8 cellular contexts compared by ENCODE assay signal in the genomic region with DNA sequence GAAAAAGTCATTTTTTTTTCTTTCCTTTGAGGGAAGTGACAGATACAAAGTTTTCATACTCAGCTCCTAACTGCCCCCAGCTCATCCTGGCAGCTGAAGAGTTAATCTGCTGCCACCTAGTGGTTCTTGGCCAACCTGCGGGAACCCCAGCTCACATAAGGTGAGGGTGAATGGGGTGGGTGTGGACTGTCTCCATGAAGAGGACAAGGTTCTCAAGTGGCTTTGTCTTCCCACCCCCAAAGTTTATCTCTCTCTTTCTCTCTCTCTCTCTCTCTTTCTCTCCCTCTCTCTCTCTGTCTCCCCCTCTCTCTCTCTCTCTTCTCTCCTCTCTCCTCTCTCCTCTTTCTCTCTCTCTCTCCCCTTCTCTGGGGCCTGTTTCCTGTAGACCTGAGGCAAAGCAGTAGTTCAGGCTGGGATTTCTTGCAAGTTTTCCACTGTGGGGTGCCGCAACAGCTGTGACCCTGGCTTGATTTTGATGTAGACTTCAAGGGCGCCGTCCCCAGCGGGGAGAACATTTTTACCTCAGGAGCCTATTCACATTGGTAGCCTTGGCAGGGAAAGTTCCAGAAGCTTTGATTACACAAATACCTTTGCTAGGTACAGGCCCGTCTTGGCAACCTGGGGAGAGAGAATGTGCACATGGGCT.
DNase-seq lines count a peak whose midpoint lies in the region; ATAC-seq and TF ChIP-seq lines count a peak whose summit lies in the region.

No MANE protein-coding gene starts in this region.

- H3K4me3 ChIP-seq in BJ (ENCODE audit: low read depth, low read length): no peak overlapping the region
- no peak overlapping the region for H3K4me3 ChIP-seq in stomach

- ATAC-seq in HG03432 (IDR thresholded peaks at IDR 0.05; ENCODE audit: unreplicated experiment): peak; percentile 97

- H3K27me3 ChIP-seq in BJ (ENCODE audit: control insufficient read depth, insufficient read depth, low read length) (0 out of 2 replicates have a peak, but pooled peaks cover 1% of the 10 kb centered on the region), stomach (no peaks in the 10 kb centered on the region)

- no peaks in the 10 kb centered on the region for H3K36me3 ChIP-seq in BJ (ENCODE audit: control insufficient read depth, insufficient read depth, low read length)
- H3K36me3 ChIP-seq in stomach: no peaks in the 10 kb centered on the region

- no peak overlapping the region for H3K27ac ChIP-seq in stomach

- TF ChIP-seq CTCF in BJ (IDR thresholded peaks at IDR 0.05; ENCODE audit: insufficient read depth, low read depth, low read length) (peak; percentile 80), stomach (IDR thresholded peaks at IDR 0.05) (peak in 5 of 7 experiments; percentile 46 to 68 (median 55))

- H3K9me3 ChIP-seq in stomach: no peaks in the 10 kb centered on the region

- WGBS in stomach, 5 donors: 37 to 64% (median 47%) methylated on average over 6 of the region's 6 CpGs

- DNase-seq in BJ (ENCODE audit: low read depth) (no peak), GM19240 (ENCODE audit: insufficient read length, low spot score) (peak; percentile 16), NCI-H510A (lab: John Stamatoyannopoulos, UW) (peak; percentile 57), ecto neural progenitor cell (ENCODE audit: low spot score) (peak; percentile 72), mucosa of gallbladder (ENCODE audit: low spot score) (peak; percentile 49), stomach (peak; percentile 66)
- DNase-seq in activated CD4-positive, alpha-beta T cell treated with anti-CD3 and anti-CD28 coated beads for 4 hours: peak; percentile 23 to 49

- CTCF ChIA-PET in BJ (lab: Yijun Ruan, JAX): interaction anchor here (0.7 to 2.6 kb wide), 17 partner anchors 9 to 568 kb away, joined by 3 to 11 read pairs (median 4); no protein-coding TSS in a partner anchor

- no peaks in the 10 kb centered on the region for H3K4me1 ChIP-seq in stomach

- POLR2A ChIA-PET in BJ (lab: Charles Lee): no interaction called here

- TF ChIP-seq EP300 in stomach (IDR thresholded peaks at IDR 0.05): no peak

- intact Hi-C loops in stomach (cut with DNase I; ENCODE audit: low total_unique reads): no loop called here

- no peak for TF ChIP-seq POLR2A in stomach (IDR thresholded peaks at IDR 0.05)
